In the genomic region with DNA sequence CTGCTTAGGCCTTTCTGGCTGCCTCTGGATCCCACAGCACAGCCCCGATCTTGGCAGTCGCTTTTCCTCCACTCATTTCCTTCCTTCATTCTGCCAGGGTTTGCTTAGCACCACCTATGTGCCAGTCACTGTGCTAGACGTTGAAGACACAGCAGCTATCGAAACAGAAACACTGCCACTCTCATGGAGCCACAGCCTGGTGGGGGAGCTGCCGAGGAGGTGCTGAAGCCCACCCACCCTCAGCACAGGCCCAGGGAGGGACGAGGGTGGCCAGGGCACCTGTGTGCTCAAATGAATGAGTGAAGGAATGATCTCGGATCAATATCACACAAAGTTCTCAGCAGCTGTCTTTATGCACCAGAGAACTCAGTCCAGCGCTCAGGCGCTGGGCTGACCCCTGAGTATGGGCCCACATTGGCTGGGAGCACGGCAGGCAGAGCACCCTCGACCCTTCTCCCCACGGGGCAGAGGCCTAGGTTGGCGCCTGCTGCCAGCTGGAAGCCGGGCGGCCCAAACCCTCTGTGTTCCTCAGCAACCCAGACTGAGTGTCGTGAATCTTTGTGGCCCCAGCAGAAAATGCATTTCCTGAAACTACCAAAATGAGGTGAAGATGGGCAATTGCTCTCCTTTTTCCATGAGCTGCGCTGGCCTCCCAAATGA, we compare ENCODE assay signal across 16 cellular contexts.
DNase-seq lines count a peak whose midpoint lies in the region; ATAC-seq and TF ChIP-seq lines count a peak whose summit lies in the region.
"Had no signal": no experiment of that assay in that cellular context is flagged by ENCODE, and none has a peak within 500 bp of the region (broad histone marks: within the 10 kb centered on the region; RNA-seq: fewer than 3 reads in every experiment).

No MANE protein-coding gene starts in this region.

- H3K36me3 Mint-ChIP-seq in chondrocyte (ENCODE audit: low read depth) (no peaks in the 10 kb centered on the region), neural crest cell (ENCODE audit: low read depth) (no peaks in the 10 kb centered on the region)

- ATAC-seq in Right ventricle myocardium superior (ENCODE audit: poor library complexity) (no peak), GM19035 (IDR thresholded peaks at IDR 0.05; ENCODE audit: unreplicated experiment) (no peak), HG02678 (IDR thresholded peaks at IDR 0.05; ENCODE audit: unreplicated experiment) (no peak)

- H3K4me1 Mint-ChIP-seq in chondrocyte (ENCODE audit: low read depth) (peaks cover 3% of the 10 kb centered on the region), neural crest cell (peaks cover 45% of the 10 kb centered on the region)

- H3K27me3 Mint-ChIP-seq in chondrocyte (ENCODE audit: low read depth) (peaks cover 49% of the 10 kb centered on the region), neural crest cell (ENCODE audit: low read depth) (no peaks in the 10 kb centered on the region)

- no peak overlapping the region for H3K27ac Mint-ChIP-seq in chondrocyte (ENCODE audit: unreplicated experiment)
- peak overlapping the region; percentile 87 for H3K27ac Mint-ChIP-seq in neural crest cell (ENCODE audit: unreplicated experiment)
- H3K27ac Mint-ChIP-seq: CD4-positive, alpha-beta T cell; HFFc6 had no signal

- no peak overlapping the region for H3K27ac ChIP-seq in left ventricle myocardium inferior (replicated peaks)
- H3K27ac ChIP-seq: HL-60 had no signal

- no peak overlapping the region for H3K4me3 Mint-ChIP-seq in chondrocyte (ENCODE audit: unreplicated experiment)
- no peak overlapping the region for H3K4me3 Mint-ChIP-seq in neural crest cell
- H3K4me3 Mint-ChIP-seq: CD4-positive, alpha-beta T cell; HFFc6 had no signal

- intact Hi-C loops in Right ventricle myocardium superior (cut with DNase I): no loop called here
- intact Hi-C loops in left ventricle myocardium inferior (cut with micrococcal nuclease): no loop called here

- H3K4me1 ChIP-seq in left ventricle myocardium inferior: no peaks in the 10 kb centered on the region

- no peaks in the 10 kb centered on the region for H3K36me3 ChIP-seq in left ventricle myocardium inferior

- TF ChIP-seq CTCF in left ventricle myocardium inferior (IDR thresholded peaks at IDR 0.05; ENCODE audit: borderline replicate concordance) (no peak), chondrocyte (IDR thresholded peaks at IDR 0.05) (no peak), neural crest cell (conservative IDR thresholded peaks at IDR 0.05) (no peak)

- no peaks in the 10 kb centered on the region for H3K9me3 Mint-ChIP-seq in chondrocyte (ENCODE audit: low read depth)
- H3K9me3 Mint-ChIP-seq in neural crest cell: no peaks in the 10 kb centered on the region
- H3K9me3 Mint-ChIP-seq: CD4-positive, alpha-beta T cell; HFFc6 had no signal

- peaks cover 22% of the 10 kb centered on the region for H3K27me3 ChIP-seq in left ventricle myocardium inferior (ENCODE audit: low read depth)

- no peaks in the 10 kb centered on the region for H3K9me3 ChIP-seq in left ventricle myocardium inferior (replicated peaks)

- no peak overlapping the region for H3K4me3 ChIP-seq in left ventricle myocardium inferior

- DNase-seq in Right ventricle myocardium superior: peak; percentile 26
- DNase-seq in left ventricle myocardium inferior: no peak
- DNase-seq in chondrocyte (ENCODE audit: low spot score): peak; percentile 51
- no peak for DNase-seq in neural crest cell (ENCODE audit: low read depth, low spot score)
- no peak for DNase-seq in ureter (ENCODE audit: low spot score)
- DNase-seq: 8988T; AML-193; Calu3; CD4-positive, alpha-beta T cell; DMS 273 treated with DMSO at 0.1 percent for 48 hours; GOT3; HCEC 1CT; HFFc6 had no signal

Comparison
In these comparisons a context has a peak if more than half of its experiments do, and no peak if none do; other contexts are left out.
1. DNase-seq: peak in Right ventricle myocardium superior (single experiment) and chondrocyte (single experiment); none in left ventricle myocardium inferior (single experiment), neural crest cell (single experiment) and ureter (single experiment).